ENCODE assay signal across 12 cellular contexts in genomic region chr7:30475580-30475979, GRCh38. TPM values are rescaled to one million over a fixed set of nuclear protein-coding genes. Genes with fewer than 3 reads are reported as not detected.
DNase-seq lines count a peak whose midpoint lies in the region; ATAC-seq and TF ChIP-seq lines count a peak whose summit lies in the region.
"Had no signal": no experiment of that assay in that cellular context is flagged by ENCODE, and none has a peak within 500 bp of the region (broad histone marks: within the 10 kb centered on the region; RNA-seq: fewer than 3 reads in every experiment).

No MANE protein-coding gene starts in this region.

- intact Hi-C loops in sigmoid colon (cut with DNase I) = loop anchor here (10.0 kb wide), 1 partner anchor 119 kb away; the partner anchor contains the start of gene GARS1

- no peak for ATAC-seq in HG03521 (IDR thresholded peaks at IDR 0.05; ENCODE audit: unreplicated experiment)

- TF ChIP-seq POLR2A in sigmoid colon (IDR thresholded peaks at IDR 0.05) = no peak

- no peaks in the 10 kb centered on the region for H3K9me3 ChIP-seq in sigmoid colon

- DNase-seq in GM12865 (ENCODE audit: low read depth) = peak; percentile 48
- DNase-seq in M059J (ENCODE audit: low read depth) = peak; percentile 37
- DNase-seq in fibroblast of gingiva (ENCODE audit: low read depth) = peak; percentile 39
- DNase-seq in sigmoid colon = no peak
- DNase-seq in NCI-H146 treated with DMSO at 0.1 percent for 48 hours (lab: John Stamatoyannopoulos, UW; ENCODE audit: unreplicated experiment) = no peak
- DNase-seq in HPDE6-E6E7 (ENCODE audit: extremely low spot score) = no peak
- no peak for DNase-seq in GM19240 (ENCODE audit: insufficient read length, low spot score)
- DNase-seq: activated CD4-positive, CD25-positive, alpha-beta regulatory T cell treated with anti-CD3 and anti-CD28 coated beads, Interleukin-2, amount 50 U/mL, for 72 hours; effector CD4-positive, alpha-beta T cell; NCI-H1092; NCI-H526 treated with DMSO at 0.1 percent for 48 hours had no signal

- H3K27me3 ChIP-seq in sigmoid colon = no peaks in the 10 kb centered on the region

- WGBS in sigmoid colon, 2 donors = 66 to 80% methylated on average over 6 of the region's 6 CpGs

- peaks cover 0 to 69% (median 60%) of the 10 kb centered on the region in 4 donors for H3K4me1 ChIP-seq in sigmoid colon

- no peak for TF ChIP-seq EP300 in sigmoid colon (IDR thresholded peaks at IDR 0.05)

- H3K27ac ChIP-seq in sigmoid colon = peak overlapping the region in 3 of 4 donors; percentile 43 to 80 (median 65)

- TF ChIP-seq CTCF in GM12865 (IDR thresholded peaks at IDR 0.05; ENCODE audit: insufficient read depth, low read depth, low read length, missing control alignments) = no peak
- TF ChIP-seq CTCF in sigmoid colon (IDR thresholded peaks at IDR 0.05) = no peak

- H3K4me3 ChIP-seq in GM12865 (ENCODE audit: low read depth, low read length) = no peak overlapping the region
- H3K4me3 ChIP-seq in sigmoid colon = no peak overlapping the region

- H3K36me3 ChIP-seq in sigmoid colon = no peaks in the 10 kb centered on the region

RNA-seq across cellular contexts. Expression of gene NOD1, which starts 3.0 kb away (rescaled TPM):
- total RNA-seq in M059J (2014; rRNA removed; shearing (Covaris generic)) = 1.3 and 4.6 TPM in 2 replicates
- 10 to 100 TPM in 2 of 4 donors, 1 to 10 TPM in 2; 5.9 to 17.5 (median 9.3) TPM for total RNA-seq in sigmoid colon
- 10 to 100 TPM in 1 of 3 donors, 1 to 10 TPM in 2; 3.0 to 14.1 (median 3.0) TPM for polyA plus RNA-seq in sigmoid colon

RNA-seq across cellular contexts. Expression of gene GGCT, which starts 29.0 kb away (rescaled TPM):
- 42.7 and 68.0 TPM in 2 replicates for total RNA-seq in M059J (2014; rRNA removed; shearing (Covaris generic))
- total RNA-seq in sigmoid colon = 10 to 100 TPM; 18.8 to 40.9 (median 24.1) TPM
- 10 to 100 TPM; 64.9 to 97.3 (median 87.3) TPM for polyA plus RNA-seq in sigmoid colon

Comparison
In these comparisons a context has a peak if more than half of its experiments do, and no peak if none do; other contexts are left out.
1. DNase-seq: peak in GM12865 (single experiment), M059J (single experiment) and fibroblast of gingiva (single experiment); none in sigmoid colon (single experiment), NCI-H146 treated with DMSO at 0.1 percent for 48 hours (single experiment), HPDE6-E6E7 (single experiment) and GM19240 (single experiment).